Comparison of ENCODE assay signal across 26 cellular contexts in the genomic region with DNA sequence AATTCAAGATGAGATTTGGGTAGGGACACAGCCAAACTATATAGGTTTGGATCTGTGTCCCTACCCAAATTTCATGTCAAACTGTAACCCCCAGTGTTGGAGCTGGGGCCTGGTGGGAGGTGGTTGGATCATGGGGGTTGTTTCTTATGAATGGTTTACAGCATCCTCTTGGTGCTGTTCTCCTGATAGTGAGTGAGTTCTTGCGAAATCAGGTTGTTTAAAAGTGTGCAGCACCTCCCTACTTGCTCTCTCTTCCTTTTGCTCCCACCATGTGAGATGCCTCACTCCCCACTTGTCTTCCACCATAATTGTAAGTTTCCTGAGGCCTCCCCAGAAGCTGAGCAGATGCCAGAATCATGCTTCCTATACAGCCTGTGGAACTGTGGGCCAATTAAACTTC. TPM values are rescaled to one million over a fixed set of nuclear protein-coding genes. Genes with fewer than 3 reads are reported as not detected.
"Had no signal": no experiment of that assay in that cellular context is flagged by ENCODE, and none has a peak within 500 bp of the region (broad histone marks: within the 10 kb centered on the region; RNA-seq: fewer than 3 reads in every experiment).

No MANE protein-coding gene starts in this region.

- H3K27ac Mint-ChIP-seq: dendritic cell treated with granulocyte-macrophage colony-stimulating factor and Interleukin-4, amounts not matched to agents 40 ng/mL and 50 ng/mL, for 4 days; effector memory CD8-positive, alpha-beta T cell; endodermal cell; mesothelial cell of epicardium had no signal

- ATAC-seq: effector memory CD8-positive, alpha-beta T cell; gastrocnemius medialis; heart right ventricle; left cardiac atrium; left lung; left ventricle myocardium superior; lower lobe of right lung; mucosa of descending colon; naive thymus-derived CD8-positive, alpha-beta T cell had no signal

- DNase-seq: colonic mucosa; cortex of kidney; effector CD8-positive, alpha-beta T cell; effector memory CD8-positive, alpha-beta T cell; endodermal cell; foreskin fibroblast; foreskin melanocyte; gastrocnemius medialis; glutamatergic neuron; head of caudate nucleus; heart right ventricle; hippocampal formation; left cardiac atrium; left lung; left ventricle myocardium superior; lower lobe of right lung; mesenchymal stem cell; mucosa of descending colon; naive B cell; naive thymus-derived CD8-positive, alpha-beta T cell had no signal

- H3K27me3 Mint-ChIP-seq: dendritic cell treated with granulocyte-macrophage colony-stimulating factor and Interleukin-4, amounts not matched to agents 40 ng/mL and 50 ng/mL, for 4 days; effector memory CD8-positive, alpha-beta T cell; naive B cell; naive thymus-derived CD8-positive, alpha-beta T cell had no signal

- H3K9me3 Mint-ChIP-seq: effector memory CD8-positive, alpha-beta T cell had no signal

- H3K4me3 Mint-ChIP-seq: dendritic cell treated with granulocyte-macrophage colony-stimulating factor and Interleukin-4, amounts not matched to agents 40 ng/mL and 50 ng/mL, for 4 days; effector memory CD8-positive, alpha-beta T cell; endodermal cell; mesothelial cell of epicardium; naive B cell; naive thymus-derived CD8-positive, alpha-beta T cell had no signal

- H3K4me1 Mint-ChIP-seq: endodermal cell had no signal

RNA-seq across cellular contexts. Expression of a gene that starts 45.2 kb away (rescaled TPM):
- total RNA-seq: endodermal cell; epithelial cell of proximal tubule; esophagus muscularis mucosa; gastrocnemius medialis; kidney epithelial cell; left ventricle myocardium superior; lung microvascular endothelial cell; naive thymus-derived CD8-positive, alpha-beta T cell had no signal
- polyA plus RNA-seq: naive thymus-derived CD8-positive, alpha-beta T cell had no signal
